In the genomic region with DNA sequence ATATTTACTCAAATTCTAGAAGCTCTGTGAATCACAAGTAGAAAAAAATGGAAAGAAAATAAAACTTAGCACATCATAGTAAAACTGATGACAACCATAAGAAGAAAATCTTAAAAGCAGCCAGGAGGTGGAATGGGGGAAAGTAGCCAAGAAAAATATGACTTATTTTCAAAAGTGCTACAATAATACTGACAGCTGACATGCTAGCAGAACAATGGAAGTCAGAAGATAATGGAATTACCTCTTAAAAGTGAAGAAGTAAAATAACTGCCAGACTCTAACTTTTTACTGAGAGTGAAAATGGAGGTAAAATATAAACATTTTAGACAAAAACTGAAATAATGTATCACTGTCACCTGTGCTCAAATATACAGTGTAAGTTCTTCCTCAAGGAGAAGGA, we compare ENCODE assay signal across 24 cellular contexts.
A peak's percentile ranks its signal among the peaks of the same experiment; 100 is the strongest.
DNase-seq lines count a peak whose midpoint lies in the region; ATAC-seq and TF ChIP-seq lines count a peak whose summit lies in the region.
"Had no signal": no experiment of that assay in that cellular context is flagged by ENCODE, and none has a peak within 500 bp of the region (broad histone marks: within the 10 kb centered on the region; RNA-seq: fewer than 3 reads in every experiment).

No MANE protein-coding gene starts in this region.

- no peaks in the 10 kb centered on the region for H3K36me3 ChIP-seq in adipocyte (ENCODE audit: control insufficient read depth, insufficient read depth, low read length, severe bottlenecking)
- H3K36me3 ChIP-seq: BLaER1, neural progenitor cell, tibial artery had no signal

- no peaks in the 10 kb centered on the region for H3K4me1 ChIP-seq in adipocyte (ENCODE audit: control insufficient read depth, insufficient read depth, low read length)
- H3K4me1 ChIP-seq: BLaER1, foreskin keratinocyte, neural progenitor cell, tibial artery had no signal

- peaks cover 38% of the 10 kb centered on the region for H3K9me3 ChIP-seq in adipocyte (ENCODE audit: control insufficient read depth, low read length)

- peak; percentile 0 for DNase-seq in DMS79 (lab: John Stamatoyannopoulos, UW)
- no peak for DNase-seq in DMS79 treated with DMSO at 0.1 percent for 48 hours (lab: John Stamatoyannopoulos, UW)
- peak; percentile 3 for DNase-seq in KBM-7
- DNase-seq in adipocyte (ENCODE audit: low read depth): peak; percentile 3
- peak; percentile 0 for DNase-seq in fibroblast of the aortic adventitia (ENCODE audit: low read depth)
- DNase-seq in COLO829 (ENCODE audit: low spot score): no peak
- DNase-seq in GM13976 (ENCODE audit: low spot score): no peak
- DNase-seq: activated CD4-positive, alpha-beta T cell treated with anti-CD3 and anti-CD28 coated beads, Interleukin-2, amount 10 ng/mL, durations not matched to agents 24 days and 14 days; activated effector memory CD4-positive, alpha-beta T cell treated with Interleukin-2 at 50 U/mL for 16 hours; amniotic stem cell; cerebellar nuclear complex; effector memory CD8-positive, alpha-beta T cell; foreskin keratinocyte; hypothalamus; midbrain; NCI-H1930; NCI-H526; stimulated activated CD4-positive, alpha-beta T cell treated with anti-CD3 and anti-CD28 coated beads, Interleukin-12 subunit alpha, Interleukin-12 subunit beta, amount 100 ng/mL, for 4 hours; tibial artery had no signal

- in situ Hi-C loops in KBM-7 (cut with MboI; ENCODE audit: low pct_unique_long_range_greater_than_20kb, low sequenced_read_pairs): no loop called here
- in situ Hi-C loops in GM13976 (cut with MboI; ENCODE audit: low sequenced_read_pairs, unreplicated experiment): no loop called here

- H3K27me3 ChIP-seq in adipocyte (replicated peaks; ENCODE audit: control insufficient read depth, insufficient read depth, low read length): no peaks in the 10 kb centered on the region
- H3K27me3 ChIP-seq: BLaER1, foreskin keratinocyte, neural progenitor cell, tibial artery had no signal

- H3K4me3 ChIP-seq in adipocyte (ENCODE audit: low read length) (no peak overlapping the region), fibroblast of the aortic adventitia (ENCODE audit: low read depth, low read length) (no peak overlapping the region)
- H3K4me3 ChIP-seq: BLaER1, neural progenitor cell, tibial artery had no signal

- TF ChIP-seq CTCF in fibroblast of the aortic adventitia (IDR thresholded peaks at IDR 0.05; ENCODE audit: insufficient read depth, low read length) (no peak), GM13976 (IDR thresholded peaks at IDR 0.05; ENCODE audit: borderline replicate concordance, control extremely low read depth, extremely low read depth, insufficient read depth, missing control alignments) (no peak)

- no peak for ATAC-seq in HG03520 (IDR thresholded peaks at IDR 0.05; ENCODE audit: unreplicated experiment)
- ATAC-seq: effector memory CD8-positive, alpha-beta T cell; foreskin keratinocyte; SK-N-SH treated with all-trans-retinoic acid at 6 μM for 48 hours; stimulated activated effector memory CD8-positive, alpha-beta T cell treated with anti-CD3 and anti-CD28 coated beads, Interleukin-12 subunit alpha, Interleukin-12 subunit beta, amount 100 ng/mL, for 72 hours had no signal

- H3K9ac ChIP-seq in adipocyte (ENCODE audit: low read length): no peak overlapping the region
- H3K9ac ChIP-seq: BLaER1, neural progenitor cell had no signal

Comparison
In these comparisons a context has a peak if more than half of its experiments do, and no peak if none do; other contexts are left out.
1. DNase-seq: peak in DMS79 (single experiment), KBM-7 (single experiment), adipocyte (single experiment) and fibroblast of the aortic adventitia (single experiment); none in DMS79 treated with DMSO at 0.1 percent for 48 hours (single experiment), COLO829 (single experiment) and GM13976 (single experiment).